Comparison of ENCODE assay signal across 26 cellular contexts in the genomic region with DNA sequence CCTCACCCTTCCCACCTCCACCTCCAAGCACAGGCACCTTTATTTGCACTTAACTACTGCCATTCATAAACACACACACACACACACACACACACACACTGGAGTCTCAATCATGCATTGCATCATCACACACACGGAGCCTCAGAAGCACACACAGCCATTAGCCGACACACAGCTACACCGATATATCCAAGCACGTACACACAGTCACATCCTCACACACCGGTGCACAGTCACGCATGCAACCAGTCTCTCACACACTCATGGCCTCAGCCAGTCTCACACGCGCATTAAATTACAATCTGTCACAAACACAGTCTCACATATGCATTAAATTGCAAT. TPM values are rescaled to one million over a fixed set of nuclear protein-coding genes. Genes with fewer than 3 reads are reported as not detected.
A peak's percentile ranks its signal among the peaks of the same experiment; 100 is the strongest.
DNase-seq lines count a peak whose midpoint lies in the region; ATAC-seq and TF ChIP-seq lines count a peak whose summit lies in the region.
"Had no signal": no experiment of that assay in that cellular context is flagged by ENCODE, and none has a peak within 500 bp of the region (broad histone marks: within the 10 kb centered on the region; RNA-seq: fewer than 3 reads in every experiment).

No MANE protein-coding gene starts in this region.

- H4K8ac ChIP-seq in IMR-90 (ENCODE audit: low read depth in 2 of 2, low read length in 2 of 2), result no peak overlapping the region

- H2AK9ac ChIP-seq in IMR-90 (replicated peaks; ENCODE audit: low read depth, low read length, poor library complexity), result no peak overlapping the region

- H3K4me2 ChIP-seq in IMR-90 (ENCODE audit: low read depth, low read length), result no peak overlapping the region

- no peak overlapping the region for H2BK15ac ChIP-seq in IMR-90 (ENCODE audit: low read depth, low read length)

- dilution Hi-C loops in IMR-90 (cut with HindIII; ENCODE audit: low sequenced_read_pairs, unreplicated experiment), result no loop called here

- ATAC-seq in IMR-90 (ENCODE audit: low read depth) (peak; percentile 11; the same call in 1 of the 2 replicates), HG02973 (IDR thresholded peaks at IDR 0.05; ENCODE audit: unreplicated experiment) (no peak)
- ATAC-seq: activated naive CD8-positive, alpha-beta T cell treated with anti-CD3 and anti-CD28 coated beads, Interleukin-2, amount 50 U/mL, for 24 hours; body of pancreas; GM12878; lower lobe of right lung; T-cell had no signal

- no peak overlapping the region for H3K14ac ChIP-seq in IMR-90 (replicated peaks; ENCODE audit: low read depth, low read length)

- peak; percentile 98 for DNase-seq in DMS 273 treated with DMSO at 0.1 percent for 48 hours (lab: John Stamatoyannopoulos, UW)
- peak; percentile 17 for DNase-seq in IMR-90
- DNase-seq in choroid plexus epithelial cell (ENCODE audit: low read depth), result peak; percentile 18
- peak; percentile 64 for DNase-seq in mesenteric fat pad (ENCODE audit: low spot score)
- DNase-seq in GM10266 (ENCODE audit: extremely low spot score), result no peak
- DNase-seq in ecto neural progenitor cell (ENCODE audit: low spot score), result no peak
- DNase-seq: activated CD4-positive, alpha-beta memory T cell treated with anti-CD3 and anti-CD28 coated beads, Interleukin-2, amount 10 ng/mL, durations not matched to agents 7 days and 5 days; activated CD4-positive, CD25-positive, alpha-beta regulatory T cell treated with anti-CD3 and anti-CD28 coated beads, Interleukin-2, amount 50 U/mL, for 72 hours; activated gamma-delta T cell; activated naive CD8-positive, alpha-beta T cell treated with anti-CD3 and anti-CD28 coated beads, Interleukin-2, amount 50 U/mL, for 24 hours; activated T-cell treated with anti-CD3 and anti-CD28 coated beads, Interleukin-2, amount 50 U/mL, for 1 hour; body of pancreas; CD8-positive, alpha-beta memory T cell; DND-41; effector CD8-positive, alpha-beta T cell; erythroblast; GOT3; lower lobe of right lung; NCI-H1048; NCI-H2081 treated with DMSO at 0.1 percent for 48 hours; SJCRH30; T-cell; transverse colon had no signal

- H3K79me1 ChIP-seq in IMR-90 (ENCODE audit: low read depth in 1 of 2, low read length in 2 of 2), result no peaks in the 10 kb centered on the region

- CTCF ChIA-PET in IMR-90 (lab: Yijun Ruan, JAX), result no interaction called here

- no peak overlapping the region for H3K4me3 ChIP-seq in IMR-90 (ENCODE audit: insufficient read depth, low read depth, low read length)
- no peak overlapping the region for H3K4me3 ChIP-seq in choroid plexus epithelial cell (ENCODE audit: low read depth, low read length)
- H3K4me3 ChIP-seq: body of pancreas, GM12878, lower lobe of right lung, SJCRH30, transverse colon had no signal

- no peak overlapping the region for H3K27ac ChIP-seq in IMR-90 (ENCODE audit: insufficient read depth, low read length)
- H3K27ac ChIP-seq: body of pancreas, lower lobe of right lung, neutrophil, SJCRH30, transverse colon had no signal

- TF ChIP-seq CTCF in IMR-90 (conservative IDR thresholded peaks at IDR 0.05; ENCODE audit: low read depth, low read length) (no peak), choroid plexus epithelial cell (conservative IDR thresholded peaks at IDR 0.05; ENCODE audit: low read depth, low read length) (no peak), GM10266 (IDR thresholded peaks at IDR 0.05; ENCODE audit: control insufficient read depth, insufficient read depth, low read depth, missing control alignments) (no peak)

- no peak overlapping the region for H2AK5ac ChIP-seq in IMR-90 (ENCODE audit: low read depth, low read length)

- no TSS peak for BruUV-seq in IMR-90 (replicated peaks; lab: Mats Ljungman, UMichigan)

- H4K91ac ChIP-seq in IMR-90 (ENCODE audit: insufficient read depth, low read depth, low read length), result no peak overlapping the region

- H3K27me3 ChIP-seq in IMR-90 (ENCODE audit: control insufficient read depth, insufficient read depth, low read length), result peaks cover 28% of the 10 kb centered on the region
- H3K27me3 ChIP-seq: body of pancreas, neutrophil, SJCRH30, transverse colon had no signal

- no peak overlapping the region for H3K4ac ChIP-seq in IMR-90 (ENCODE audit: low read depth, low read length)

- H4K5ac ChIP-seq in IMR-90 (ENCODE audit: low read depth, low read length), result no peak overlapping the region

- no peak overlapping the region for H2BK5ac ChIP-seq in IMR-90 (ENCODE audit: low read depth, low read length, poor library complexity, severe bottlenecking)

- no peak overlapping the region for H2BK20ac ChIP-seq in IMR-90 (ENCODE audit: low read depth, low read length)

- 0 out of 2 replicates have a peak, but pooled peaks cover 5% of the 10 kb centered on the region for H3K9me1 ChIP-seq in IMR-90 (ENCODE audit: insufficient read depth, low read length)

- H3K18ac ChIP-seq in IMR-90 (ENCODE audit: low read depth, low read length), result no peak overlapping the region

- H2AFZ ChIP-seq in IMR-90 (replicated peaks; ENCODE audit: low read length, poor library complexity), result no peak overlapping the region

- H3K4me1 ChIP-seq in IMR-90 (ENCODE audit: control insufficient read depth, insufficient read depth, low read length), result no peaks in the 10 kb centered on the region
- H3K4me1 ChIP-seq: lower lobe of right lung had no signal

- H3K9me3 ChIP-seq in IMR-90 (ENCODE audit: control insufficient read depth, insufficient read depth, low read length), result no peaks in the 10 kb centered on the region
- H3K9me3 ChIP-seq: body of pancreas, lower lobe of right lung, neutrophil, SJCRH30, transverse colon had no signal

- no peak overlapping the region for H2BK120ac ChIP-seq in IMR-90 (ENCODE audit: low read depth, low read length)

- H3K23ac ChIP-seq in IMR-90 (ENCODE audit: low read depth, low read length), result no peak overlapping the region

- H4K20me1 ChIP-seq in IMR-90 (ENCODE audit: insufficient read depth, low read length), result no peaks in the 10 kb centered on the region

- H3K56ac ChIP-seq in IMR-90 (ENCODE audit: extremely low read depth, insufficient read depth, low read length), result no peak overlapping the region

- POLR2A ChIA-PET in IMR-90 (lab: Charles Lee; ENCODE audit: unreplicated experiment), result interaction anchor here (0.5 kb wide), 1 partner anchor 12 kb away, joined by 5 read pairs; no protein-coding TSS in a partner anchor

- TF ChIP-seq POLR2A in IMR-90 (IDR thresholded peaks at IDR 0.05; ENCODE audit: low read depth, low read length), result no peak

- no peaks in the 10 kb centered on the region for H3K36me3 ChIP-seq in IMR-90 (ENCODE audit: control insufficient read depth, insufficient read depth, low read length)
- H3K36me3 ChIP-seq: lower lobe of right lung, neutrophil, SJCRH30, transverse colon had no signal

- in situ Hi-C loops in IMR-90 (cut with MboI; ENCODE audit: low sequenced_read_pairs), result no loop called here

- intact Hi-C loops in IMR-90 (cut with micrococcal nuclease), result no loop called here

- no peak for TF ChIP-seq RAD21 in IMR-90 (IDR thresholded peaks at IDR 0.05; ENCODE audit: low read length)

- WGBS in IMR-90 (ENCODE audit: extremely low coverage in 2 of 2, insufficient read length in 1 of 2), 2 experiments, result 30% methylated on average over 8 of the region's 8 CpGs; no CpG with 5 or more reads in 1 of the 2 experiments

- H3K9ac ChIP-seq in IMR-90 (ENCODE audit: low read depth, low read length), result no peak overlapping the region

TF ChIP-seq in IMR-90, 13 proteins besides CTCF, POLR2A, EP300 and RAD21:
- TF ChIP-seq, protein P1, sequence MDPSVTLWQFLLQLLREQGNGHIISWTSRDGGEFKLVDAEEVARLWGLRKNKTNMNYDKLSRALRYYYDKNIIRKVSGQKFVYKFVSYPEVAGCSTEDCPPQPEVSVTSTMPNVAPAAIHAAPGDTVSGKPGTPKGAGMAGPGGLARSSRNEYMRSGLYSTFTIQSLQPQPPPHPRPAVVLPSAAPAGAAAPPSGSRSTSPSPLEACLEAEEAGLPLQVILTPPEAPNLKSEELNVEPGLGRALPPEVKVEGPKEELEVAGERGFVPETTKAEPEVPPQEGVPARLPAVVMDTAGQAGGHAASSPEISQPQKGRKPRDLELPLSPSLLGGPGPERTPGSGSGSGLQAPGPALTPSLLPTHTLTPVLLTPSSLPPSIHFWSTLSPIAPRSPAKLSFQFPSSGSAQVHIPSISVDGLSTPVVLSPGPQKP (IDR thresholded peaks at IDR 0.05; ENCODE audit: borderline replicate concordance, low read depth, low read length), result no peak
- TF ChIP-seq CEBPB (IDR thresholded peaks at IDR 0.05; ENCODE audit: low read depth, low read length), result peak; percentile 84

RNA-seq across cellular contexts. Expression of gene FOXO6, which starts 45.8 kb away (rescaled TPM):
- not detected in 2 replicates for total RNA-seq in IMR-90 (2012; rRNA removed)
- not detected in 2 replicates for polyA plus RNA-seq in IMR-90 (2012; rRNA removed)
- polyA plus RNA-seq in IMR-90 (2012; cell fraction: cytosol; rRNA removed), result not detected in 2 replicates
- polyA plus RNA-seq in IMR-90 (2012; cell fraction: nucleus; rRNA removed; ENCODE audit: low replicate concordance), result 0.03 TPM in 1 of 2 replicates, not detected in the other
- total RNA-seq in mesenteric fat pad, result not detected
- total RNA-seq: GM12878 had no signal
- polyA plus RNA-seq: CD8-positive, alpha-beta memory T cell had no signal

Comparison
In these comparisons a context has a peak if more than half of its experiments do, and no peak if none do; other contexts are left out.
1. DNase-seq: peak in DMS 273 treated with DMSO at 0.1 percent for 48 hours (single experiment), IMR-90 (single experiment), choroid plexus epithelial cell (single experiment) and mesenteric fat pad (single experiment); none in GM10266 (single experiment) and ecto neural progenitor cell (single experiment).